ENCODE assay signal across 15 cellular contexts in genomic region chr10:18164771-18165361, GRCh38. TPM values are rescaled to one million over a fixed set of nuclear protein-coding genes. Genes with fewer than 3 reads are reported as not detected.
DNase-seq lines count a peak whose midpoint lies in the region; ATAC-seq and TF ChIP-seq lines count a peak whose summit lies in the region.
"Had no signal": no experiment of that assay in that cellular context is flagged by ENCODE, and none has a peak within 500 bp of the region (broad histone marks: within the 10 kb centered on the region; RNA-seq: fewer than 3 reads in every experiment).

No MANE protein-coding gene starts in this region.

- no peak overlapping the region for H3K4me3 Mint-ChIP-seq in effector memory CD8-positive, alpha-beta T cell
- H3K4me3 Mint-ChIP-seq: activated naive CD8-positive, alpha-beta T cell treated with anti-CD3 and anti-CD28 coated beads, Interleukin-2, amount 10 ng/mL, durations not matched to agents 7 days and 5 days had no signal

- no peaks in the 10 kb centered on the region for H3K36me3 Mint-ChIP-seq in effector memory CD8-positive, alpha-beta T cell (ENCODE audit: insufficient read depth)
- H3K36me3 Mint-ChIP-seq: activated naive CD8-positive, alpha-beta T cell treated with anti-CD3 and anti-CD28 coated beads, Interleukin-2, amount 10 ng/mL, durations not matched to agents 7 days and 5 days had no signal

- H3K4me1 Mint-ChIP-seq in effector memory CD8-positive, alpha-beta T cell (ENCODE audit: low read depth in 2 of 2): no peaks in the 10 kb centered on the region
- H3K4me1 Mint-ChIP-seq: activated naive CD8-positive, alpha-beta T cell treated with anti-CD3 and anti-CD28 coated beads, Interleukin-2, amount 10 ng/mL, durations not matched to agents 7 days and 5 days had no signal

- H4K20me1 ChIP-seq in PC-3 (ENCODE audit: low read length): no peaks in the 10 kb centered on the region
- H4K20me1 ChIP-seq in OCI-LY7 (ENCODE audit: insufficient read depth, low read length): no peaks in the 10 kb centered on the region

- no peak for TF ChIP-seq CTCF in AG09319 (IDR thresholded peaks at IDR 0.05; ENCODE audit: low read depth, low read length)
- TF ChIP-seq CTCF in PC-3 (conservative IDR thresholded peaks at IDR 0.05; ENCODE audit: low read depth, low read length): no peak
- TF ChIP-seq CTCF in esophagus squamous epithelium (IDR thresholded peaks at IDR 0.05): no peak
- no peak for TF ChIP-seq CTCF in OCI-LY7 (conservative IDR thresholded peaks at IDR 0.05; ENCODE audit: low read length)

- H2AFZ ChIP-seq in PC-3 (ENCODE audit: low read length) (no peak overlapping the region), OCI-LY7 (ENCODE audit: low read length) (no peak overlapping the region)

- H3K27me3 ChIP-seq in PC-3 (ENCODE audit: low read length) (no peaks in the 10 kb centered on the region), esophagus squamous epithelium (no peaks in the 10 kb centered on the region)
- H3K27me3 ChIP-seq: neutrophil, upper lobe of right lung had no signal

- no TSS peak for BruUV-seq in PC-3 (replicated peaks; lab: Mats Ljungman, UMichigan)
- no TSS peak for BruUV-seq in OCI-LY7 (replicated peaks; lab: Mats Ljungman, UMichigan)

- H3K9me3 ChIP-seq in PC-3 (ENCODE audit: low read length) (no peaks in the 10 kb centered on the region), esophagus squamous epithelium (no peaks in the 10 kb centered on the region), OCI-LY7 (ENCODE audit: low read length) (no peaks in the 10 kb centered on the region)
- H3K9me3 ChIP-seq: neutrophil, upper lobe of right lung had no signal

- POLR2A ChIA-PET in PC-3 (lab: Charles Lee; ENCODE audit: unreplicated experiment): no interaction called here
- POLR2A ChIA-PET in OCI-LY7 (lab: Charles Lee): no interaction called here

- H3K4me3 ChIP-seq in PC-3 (ENCODE audit: low read length): no peak overlapping the region
- H3K4me3 ChIP-seq in esophagus squamous epithelium: no peak overlapping the region
- H3K4me3 ChIP-seq in OCI-LY7 (ENCODE audit: low read depth, low read length, poor library complexity, severe bottlenecking): no peak overlapping the region
- H3K4me3 ChIP-seq: upper lobe of right lung had no signal

- DNase-seq in AG09319 (ENCODE audit: extremely low read depth, low read depth): peak; percentile 68
- DNase-seq in PC-3: peak; percentile 30
- no peak for DNase-seq in esophagus squamous epithelium (lab: John Stamatoyannopoulos, UW)
- DNase-seq in myocyte (ENCODE audit: low read depth): peak; percentile 3
- DNase-seq in OCI-LY7 (ENCODE audit: low spot score): no peak
- DNase-seq in NK-92 (lab: John Stamatoyannopoulos, UW; ENCODE audit: unreplicated experiment): no peak
- no peak for DNase-seq in AML-193 (lab: John Stamatoyannopoulos, UW)
- DNase-seq in effector memory CD8-positive, alpha-beta T cell: no peak
- DNase-seq: activated naive CD8-positive, alpha-beta T cell treated with anti-CD3 and anti-CD28 coated beads, Interleukin-2, amount 10 ng/mL, durations not matched to agents 7 days and 5 days; effector memory CD4-positive, alpha-beta T cell; NCI-H1694 treated with DMSO at 0.1 percent for 48 hours; NCI-H69; upper lobe of right lung had no signal

- H3K9me2 ChIP-seq in PC-3 (replicated peaks; ENCODE audit: low read length): no peaks in the 10 kb centered on the region
- no peaks in the 10 kb centered on the region for H3K9me2 ChIP-seq in OCI-LY7 (ENCODE audit: insufficient read depth, low read length)

- ATAC-seq in PC-3: no peak
- ATAC-seq in effector memory CD8-positive, alpha-beta T cell (replicated peaks): no peak
- ATAC-seq: upper lobe of right lung had no signal

- WGBS in esophagus squamous epithelium, 2 donors: 58 to 64% methylated on average over 11 of the region's 11 CpGs

- peak overlapping the region; percentile 75 for H3K27ac ChIP-seq in PC-3 (ENCODE audit: low read length)
- peak overlapping the region in 3 of 4 donors; percentile 59 to 79 (median 64) for H3K27ac ChIP-seq in esophagus squamous epithelium
- H3K27ac ChIP-seq in OCI-LY7 (ENCODE audit: low read depth, low read length, poor library complexity, severe bottlenecking): no peak overlapping the region
- H3K27ac ChIP-seq: neutrophil, upper lobe of right lung had no signal

- TF ChIP-seq POLR2A in esophagus squamous epithelium (IDR thresholded peaks at IDR 0.05): no peak

- H3K36me3 ChIP-seq in PC-3 (ENCODE audit: low read depth, low read length): no peaks in the 10 kb centered on the region
- H3K36me3 ChIP-seq in esophagus squamous epithelium: no peaks in the 10 kb centered on the region
- H3K36me3 ChIP-seq in OCI-LY7 (ENCODE audit: insufficient read depth, low read length): no peaks in the 10 kb centered on the region
- H3K36me3 ChIP-seq: neutrophil, upper lobe of right lung had no signal

- no peaks in the 10 kb centered on the region for H3F3A ChIP-seq in PC-3 (ENCODE audit: low read length, unreplicated experiment)

- H3K4me1 ChIP-seq in PC-3 (ENCODE audit: insufficient read depth, low read length): peaks cover 9% of the 10 kb centered on the region
- H3K4me1 ChIP-seq in esophagus squamous epithelium: peaks cover 0 to 6% (median 5%) of the 10 kb centered on the region in 3 donors
- no peaks in the 10 kb centered on the region for H3K4me1 ChIP-seq in OCI-LY7 (ENCODE audit: insufficient read depth, low read length, poor library complexity, severe bottlenecking)
- H3K4me1 ChIP-seq: upper lobe of right lung had no signal

- no peaks in the 10 kb centered on the region for H3K27me3 Mint-ChIP-seq in effector memory CD8-positive, alpha-beta T cell
- H3K27me3 Mint-ChIP-seq: activated naive CD8-positive, alpha-beta T cell treated with anti-CD3 and anti-CD28 coated beads, Interleukin-2, amount 10 ng/mL, durations not matched to agents 7 days and 5 days had no signal

- H3K4me2 ChIP-seq in PC-3 (ENCODE audit: low read length) (no peak overlapping the region), OCI-LY7 (ENCODE audit: low read length) (no peak overlapping the region)

- no peak overlapping the region for H3K27ac Mint-ChIP-seq in effector memory CD8-positive, alpha-beta T cell
- H3K27ac Mint-ChIP-seq: activated naive CD8-positive, alpha-beta T cell treated with anti-CD3 and anti-CD28 coated beads, Interleukin-2, amount 10 ng/mL, durations not matched to agents 7 days and 5 days had no signal

- intact Hi-C loops in PC-3 (cut with micrococcal nuclease): no loop called here
- intact Hi-C loops in esophagus squamous epithelium (cut with DNase I): no loop called here
- intact Hi-C loops in OCI-LY7 (cut with micrococcal nuclease; ENCODE audit: unreplicated experiment): no loop called here

- H3K79me2 ChIP-seq in PC-3 (ENCODE audit: low read length): no peaks in the 10 kb centered on the region
- no peaks in the 10 kb centered on the region for H3K79me2 ChIP-seq in OCI-LY7 (ENCODE audit: insufficient read depth, low read depth, low read length)

- CTCF ChIA-PET in PC-3 (lab: Charles Lee) (no interaction called here), OCI-LY7 (lab: Charles Lee; ENCODE audit: unreplicated experiment) (no interaction called here)

- H3K9ac ChIP-seq in PC-3 (ENCODE audit: low read length): 0 out of 2 replicates have a peak overlapping the region, but pooled peaks have one; percentile 19

- H3K9me3 Mint-ChIP-seq in effector memory CD8-positive, alpha-beta T cell: peaks cover 5 to 6% of the 10 kb centered on the region in 2 donors
- H3K9me3 Mint-ChIP-seq: activated naive CD8-positive, alpha-beta T cell treated with anti-CD3 and anti-CD28 coated beads, Interleukin-2, amount 10 ng/mL, durations not matched to agents 7 days and 5 days had no signal

RNA-seq across cellular contexts. Expression of gene CACNB2, which starts 24.6 kb away (rescaled TPM):
- 0.07 TPM in 1 of 2 replicates, not detected in the other for total RNA-seq in PC-3 (2014; rRNA removed)
- total RNA-seq in esophagus squamous epithelium: 10 to 100 TPM in 1 of 4 donors, 1 to 10 TPM in 2, under 1 TPM in 1; 0.91 to 37.0 (median 5.7) TPM
- total RNA-seq in myocyte: not detected in 2 replicates
- 0.15 TPM for polyA plus RNA-seq in myocyte (2012)
- not detected in 2 replicates for total RNA-seq in OCI-LY7 (2014; rRNA removed; shearing (Covaris generic))
- not detected in 2 replicates for total RNA-seq in OCI-LY7 (2022)
- total RNA-seq: activated CD8-positive, alpha-beta memory T cell treated with anti-CD3 and anti-CD28 coated beads for 36 hours; activated naive CD8-positive, alpha-beta T cell treated with anti-CD3 and anti-CD28 coated beads, Interleukin-2, amount 10 ng/mL, durations not matched to agents 7 days and 5 days had no signal

Comparison
In these comparisons a context has a peak if more than half of its experiments do, and no peak if none do; other contexts are left out.
1. DNase-seq: peak in AG09319 (single experiment), PC-3 (single experiment) and myocyte (single experiment); none in esophagus squamous epithelium (single experiment), OCI-LY7 (single experiment), NK-92 (single experiment), AML-193 (0 of 2) and effector memory CD8-positive, alpha-beta T cell (0 of 3).